Comparison of ENCODE assay signal across 22 cellular contexts in the genomic region with DNA sequence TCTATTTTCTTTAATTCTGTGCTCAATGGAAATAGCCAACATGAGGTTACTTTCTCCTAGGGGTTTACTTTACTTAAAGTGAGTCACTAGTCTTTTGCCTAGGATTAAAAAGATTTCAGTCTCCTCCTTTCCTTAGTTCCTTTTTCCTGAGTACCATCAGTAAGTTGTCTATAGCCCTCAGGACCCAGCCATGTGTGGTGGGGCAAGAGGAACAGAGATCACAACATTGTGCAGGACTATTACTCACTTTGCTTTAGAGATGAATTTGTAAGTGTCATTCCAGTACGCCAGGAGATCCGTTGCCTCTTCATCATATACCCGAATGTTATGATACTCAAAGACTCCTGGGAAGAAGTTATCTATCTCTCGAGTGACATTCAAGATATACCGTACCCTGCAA. TPM values are rescaled to one million over a fixed set of nuclear protein-coding genes. Genes with fewer than 3 reads are reported as not detected.
DNase-seq lines count a peak whose midpoint lies in the region; ATAC-seq and TF ChIP-seq lines count a peak whose summit lies in the region.
"Had no signal": no experiment of that assay in that cellular context is flagged by ENCODE, and none has a peak within 500 bp of the region (broad histone marks: within the 10 kb centered on the region; RNA-seq: fewer than 3 reads in every experiment).

No MANE protein-coding gene starts in this region.

- POLR2A ChIA-PET in PC-9 (lab: Charles Lee; ENCODE audit: unreplicated experiment), result no interaction called here

- H3K27me3 Mint-ChIP-seq in central memory CD8-positive, alpha-beta T cell, result no peaks in the 10 kb centered on the region
- H3K27me3 Mint-ChIP-seq: activated naive CD4-positive, alpha-beta T cell treated with anti-CD3 and anti-CD28 coated beads, Interleukin-2, amount 10 ng/mL, durations not matched to agents 7 days and 5 days; progenitor cell of endocrine pancreas; stimulated activated naive CD8-positive, alpha-beta T cell treated with anti-CD3 and anti-CD28 coated beads, Interleukin-15, amount 100 ng/mL, for 72 hours; T-cell had no signal

- 0 out of 2 replicates have a peak, but pooled peaks cover 3% of the 10 kb centered on the region for H3F3A ChIP-seq in PC-9 (ENCODE audit: insufficient read depth, low read depth)

- no peak overlapping the region for H3K4me3 Mint-ChIP-seq in central memory CD8-positive, alpha-beta T cell
- H3K4me3 Mint-ChIP-seq: activated naive CD4-positive, alpha-beta T cell treated with anti-CD3 and anti-CD28 coated beads, Interleukin-2, amount 10 ng/mL, durations not matched to agents 7 days and 5 days; H9; neural crest cell; stimulated activated naive CD8-positive, alpha-beta T cell treated with anti-CD3 and anti-CD28 coated beads, Interleukin-15, amount 100 ng/mL, for 72 hours; T-cell had no signal

- H3K4me1 ChIP-seq in gastrocnemius medialis (peaks cover 15 to 22% of the 10 kb centered on the region in 2 donors), PC-9 (replicated peaks; ENCODE audit: insufficient read depth) (no peaks in the 10 kb centered on the region)

- H3K27me3 ChIP-seq in gastrocnemius medialis (no peaks in the 10 kb centered on the region), PC-9 (ENCODE audit: insufficient read depth, low read depth) (no peaks in the 10 kb centered on the region)
- H3K27me3 ChIP-seq: esophagus squamous epithelium, upper lobe of left lung had no signal

- no peaks in the 10 kb centered on the region for H3K4me1 Mint-ChIP-seq in central memory CD8-positive, alpha-beta T cell
- H3K4me1 Mint-ChIP-seq: activated naive CD4-positive, alpha-beta T cell treated with anti-CD3 and anti-CD28 coated beads, Interleukin-2, amount 10 ng/mL, durations not matched to agents 7 days and 5 days; H9; neural crest cell had no signal

- no TSS peak for BruUV-seq in PC-9 (replicated peaks; lab: Mats Ljungman, UMichigan)

- no peak overlapping the region for H3K4me2 ChIP-seq in PC-9
- H3K4me2 ChIP-seq: smooth muscle cell had no signal

- H3K79me2 ChIP-seq in PC-9 (ENCODE audit: low read depth), result no peaks in the 10 kb centered on the region

- H2AFZ ChIP-seq in PC-9, result no peak overlapping the region

- H3K9me3 Mint-ChIP-seq in central memory CD8-positive, alpha-beta T cell, result no peaks in the 10 kb centered on the region
- H3K9me3 Mint-ChIP-seq: activated naive CD4-positive, alpha-beta T cell treated with anti-CD3 and anti-CD28 coated beads, Interleukin-2, amount 10 ng/mL, durations not matched to agents 7 days and 5 days; H9; neural crest cell; stimulated activated naive CD8-positive, alpha-beta T cell treated with anti-CD3 and anti-CD28 coated beads, Interleukin-15, amount 100 ng/mL, for 72 hours; T-cell had no signal

- CTCF ChIA-PET in PC-9 (lab: Charles Lee), result no interaction called here

- H3K9me3 ChIP-seq in gastrocnemius medialis, result no peaks in the 10 kb centered on the region
- H3K9me3 ChIP-seq in PC-9 (ENCODE audit: insufficient read depth, low read depth), result no peaks in the 10 kb centered on the region
- H3K9me3 ChIP-seq: esophagus squamous epithelium, upper lobe of left lung had no signal

- ATAC-seq in central memory CD8-positive, alpha-beta T cell (replicated peaks; ENCODE audit: extremely low read depth, poor library complexity, severe bottlenecking), result no peak
- no peak for ATAC-seq in gastrocnemius medialis
- ATAC-seq in HG02981 (IDR thresholded peaks at IDR 0.05; ENCODE audit: unreplicated experiment), result no peak
- ATAC-seq: stimulated activated naive CD8-positive, alpha-beta T cell treated with anti-CD3 and anti-CD28 coated beads, Interleukin-15, amount 100 ng/mL, for 72 hours; T-cell had no signal

- TF ChIP-seq POLR2A in gastrocnemius medialis (IDR thresholded peaks at IDR 0.05), result no peak

- TF ChIP-seq CTCF in gastrocnemius medialis (IDR thresholded peaks at IDR 0.05 in 4 of 5, conservative IDR thresholded peaks at IDR 0.05 in 1 of 5) (no peak), PC-9 (conservative IDR thresholded peaks at IDR 0.05) (no peak)

- intact Hi-C loops in gastrocnemius medialis (cut with DNase I; ENCODE audit: low total_unique reads), result no loop called here
- intact Hi-C loops in PC-9 (cut with micrococcal nuclease; ENCODE audit: unreplicated experiment), result no loop called here

- H3K27ac Mint-ChIP-seq in central memory CD8-positive, alpha-beta T cell (ENCODE audit: low read depth), result peak overlapping the region; percentile 71
- H3K27ac Mint-ChIP-seq: activated naive CD4-positive, alpha-beta T cell treated with anti-CD3 and anti-CD28 coated beads, Interleukin-2, amount 10 ng/mL, durations not matched to agents 7 days and 5 days; progenitor cell of endocrine pancreas had no signal

- no peaks in the 10 kb centered on the region for H4K20me1 ChIP-seq in PC-9 (ENCODE audit: insufficient read depth)

- H3K9me2 ChIP-seq in PC-9 (ENCODE audit: insufficient read depth), result no peaks in the 10 kb centered on the region

- H3K27ac ChIP-seq in gastrocnemius medialis, result peak overlapping the region; percentile 97 to 100 (median 98)
- H3K27ac ChIP-seq in PC-9, result no peak overlapping the region
- H3K27ac ChIP-seq: esophagus squamous epithelium had no signal

- DNase-seq in SIG-M5 treated with dmso at 0.1 percent for 504 hours (lab: John Stamatoyannopoulos, UW; ENCODE audit: unreplicated experiment) (peak; percentile 26), SIG-M5 (lab: John Stamatoyannopoulos, UW) (no peak), MV-4-11 (lab: John Stamatoyannopoulos, UW) (peak; percentile 91), gastrocnemius medialis (no peak), kidney glomerular epithelial cell (lab: John Stamatoyannopoulos, UW) (no peak), PC-9 (no peak)
- DNase-seq in central memory CD8-positive, alpha-beta T cell (ENCODE audit: low spot score in 2 of 2), result no peak
- DNase-seq: activated naive CD4-positive, alpha-beta T cell treated with anti-CD3 and anti-CD28 coated beads, Interleukin-2, amount 10 ng/mL, durations not matched to agents 7 days and 5 days; Calu3; effector memory CD4-positive, alpha-beta T cell; esophagus squamous epithelium; H9; NCI-H69; SHP77; stimulated activated CD4-positive, alpha-beta T cell treated with anti-CD3 and anti-CD28 coated beads, Interleukin-2, amount 100 ng/mL, for 48 hours; stimulated activated naive CD8-positive, alpha-beta T cell treated with anti-CD3 and anti-CD28 coated beads, Interleukin-15, amount 100 ng/mL, for 72 hours; T-cell; upper lobe of left lung had no signal

- H3K36me3 ChIP-seq in gastrocnemius medialis (peaks cover 0 to 83% of the 10 kb centered on the region in 2 donors), PC-9 (ENCODE audit: low read depth) (no peaks in the 10 kb centered on the region)

- peaks cover 40% of the 10 kb centered on the region for H3K36me3 Mint-ChIP-seq in central memory CD8-positive, alpha-beta T cell (ENCODE audit: insufficient read depth)

- in situ Hi-C loops in gastrocnemius medialis (cut with MboI; ENCODE audit: low sequenced_read_pairs in 4 of 4), result no loop called here

- H3K4me3 ChIP-seq in gastrocnemius medialis (no peak overlapping the region), PC-9 (no peak overlapping the region)
- H3K4me3 ChIP-seq: esophagus squamous epithelium, smooth muscle cell, upper lobe of left lung had no signal

RNA-seq across cellular contexts. Expression of a gene that starts 27.7 kb away (rescaled TPM):
- total RNA-seq in gastrocnemius medialis (100 to 1,000 TPM; 409 to 694 (median 563) TPM), PC-9 (2021) (35.0 and 52.1 TPM in 2 replicates)
- total RNA-seq: progenitor cell of endocrine pancreas had no signal

RNA-seq across cellular contexts. Expression of a gene that starts 57.5 kb away (rescaled TPM):
- total RNA-seq in gastrocnemius medialis (10 to 100 TPM in 1 of 4 donors, 1 to 10 TPM in 3; 8.2 to 11.5 (median 9.2) TPM), PC-9 (2021) (28.4 and 43.2 TPM in 2 replicates)

Comparison
In these comparisons a context has a peak if more than half of its experiments do, and no peak if none do; other contexts are left out.
1. DNase-seq: peak in SIG-M5 treated with dmso at 0.1 percent for 504 hours (single experiment) and MV-4-11 (single experiment); none in SIG-M5 (single experiment), central memory CD8-positive, alpha-beta T cell (0 of 2), gastrocnemius medialis (0 of 2), kidney glomerular epithelial cell (single experiment) and PC-9 (0 of 2).